Comparison of ENCODE assay signal across 42 cellular contexts in the genomic region with DNA sequence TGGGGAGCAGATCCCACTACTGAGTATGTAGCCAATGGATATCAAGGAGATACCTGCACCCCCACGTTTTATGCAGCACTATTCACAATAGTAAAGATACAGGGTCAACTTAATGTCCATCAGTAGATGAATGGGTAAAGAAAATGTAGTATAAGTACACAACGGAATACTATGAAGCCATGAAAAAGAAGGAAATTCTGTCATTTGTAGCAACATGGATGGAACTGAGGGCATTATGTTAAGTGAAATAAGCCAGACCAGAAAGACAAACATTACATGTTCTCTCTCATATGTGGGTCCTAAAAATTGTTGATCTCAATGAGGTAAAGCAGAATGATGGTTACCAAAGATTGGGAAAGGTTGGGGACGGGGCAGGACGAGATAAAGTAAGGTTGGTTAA. TPM values are rescaled to one million over a fixed set of nuclear protein-coding genes. Genes with fewer than 3 reads are reported as not detected.
"Had no signal": no experiment of that assay in that cellular context is flagged by ENCODE, and none has a peak within 500 bp of the region (broad histone marks: within the 10 kb centered on the region; RNA-seq: fewer than 3 reads in every experiment).

No MANE protein-coding gene starts in this region.

- H3K27ac ChIP-seq: ascending aorta, body of pancreas, brain microvascular endothelial cell, breast epithelium, cardiac muscle cell had no signal

- H3K4me3 Mint-ChIP-seq: activated naive CD4-positive, alpha-beta T cell treated with anti-CD3 and anti-CD28 coated beads for 36 hours; activated naive CD4-positive, alpha-beta T cell treated with anti-CD3 and anti-CD28 coated beads, Interleukin-2, amount 10 ng/mL, durations not matched to agents 7 days and 5 days; activated naive CD4-positive, alpha-beta T cell treated with anti-CD3 and anti-CD28 coated beads, Interleukin-2, amount 50 U/mL, for 24 hours; activated naive CD8-positive, alpha-beta T cell; activated naive CD8-positive, alpha-beta T cell treated with anti-CD3 and anti-CD28 coated beads, Interleukin-2, amount 50 U/mL, for 24 hours; activated T-cell treated with anti-CD3 and anti-CD28 coated beads, Interleukin-2, amount 50 U/mL, for 24 hours; activated T-cell treated with anti-CD3 and anti-CD28 coated beads, Interleukin-2, amount 50 U/mL, for 4 hours; activated T-cell treated with anti-CD3 and anti-CD28 coated beads, Interleukin-2, amount 50 U/mL, for 72 hours; activated T-helper 1 cell treated with anti-CD3 and anti-CD28 coated beads, Interleukin-12 subunit alpha, Interleukin-12 subunit beta, Interleukin-2, Interleukin-4 antibody, amounts not matched to agents 30 ng/mL and 10 ng/mL and 1 ng/mL, durations not matched to agents 14 hours and 24 hours and 36 hours; activated T-helper 17 cell treated with anti-CD3 and anti-CD28 coated beads, Interleukin-2, amount 50 U/mL, for 72 hours; brain; central memory CD8-positive, alpha-beta T cell had no signal

- H3K9me3 ChIP-seq: ascending aorta, body of pancreas, breast epithelium had no signal

- H3K27ac Mint-ChIP-seq: activated naive CD4-positive, alpha-beta T cell treated with anti-CD3 and anti-CD28 coated beads for 36 hours; activated naive CD4-positive, alpha-beta T cell treated with anti-CD3 and anti-CD28 coated beads, Interleukin-2, amount 10 ng/mL, durations not matched to agents 7 days and 5 days; activated naive CD4-positive, alpha-beta T cell treated with anti-CD3 and anti-CD28 coated beads, Interleukin-2, amount 50 U/mL, for 24 hours; activated naive CD4-positive, alpha-beta T cell treated with anti-CD3 and anti-CD28 coated beads, Interleukin-2, amount 50 U/mL, for 72 hours; activated naive CD8-positive, alpha-beta T cell; activated naive CD8-positive, alpha-beta T cell treated with anti-CD3 and anti-CD28 coated beads, Interleukin-2, amount 50 U/mL, for 24 hours; activated T-cell treated with anti-CD3 and anti-CD28 coated beads, Interleukin-2, amount 50 U/mL, for 24 hours; activated T-cell treated with anti-CD3 and anti-CD28 coated beads, Interleukin-2, amount 50 U/mL, for 72 hours; activated T-helper 1 cell treated with anti-CD3 and anti-CD28 coated beads, Interleukin-12 subunit alpha, Interleukin-12 subunit beta, Interleukin-2, Interleukin-4 antibody, amounts not matched to agents 30 ng/mL and 10 ng/mL and 1 ng/mL, durations not matched to agents 14 hours and 24 hours and 36 hours; activated T-helper 17 cell treated with anti-CD3 and anti-CD28 coated beads, Interleukin-2, amount 50 U/mL, for 72 hours; activated T-helper 2 cell treated with anti-CD3 and anti-CD28 coated beads, Interferon-gamma antibody, Interleukin-2, Interleukin-4, amounts not matched to agents 10 μg/mL and 5 μg/mL and 100 μg/mL, durations not matched to agents 14 hours and 24 hours and 36 hours; brain had no signal

- DNase-seq: activated effector memory CD4-positive, alpha-beta T cell treated with anti-CD3 and anti-CD28 coated beads, Interleukin-2, amount 50 U/mL, for 16 hours; activated effector memory CD4-positive, alpha-beta T cell treated with Interleukin-2 at 50 U/mL for 16 hours; activated gamma-delta T cell; activated gamma-delta T cell treated with Interleukin-2 at 50 U/mL for 16 hours; activated naive CD4-positive, alpha-beta T cell; activated naive CD4-positive, alpha-beta T cell treated with anti-CD3 and anti-CD28 coated beads for 36 hours; activated naive CD4-positive, alpha-beta T cell treated with anti-CD3 and anti-CD28 coated beads, Interleukin-2, amount 10 ng/mL, durations not matched to agents 7 days and 5 days; activated naive CD4-positive, alpha-beta T cell treated with anti-CD3 and anti-CD28 coated beads, Interleukin-2, amount 50 U/mL, for 16 hours; activated naive CD4-positive, alpha-beta T cell treated with Interleukin-2 at 50 U/mL for 16 hours; activated naive CD8-positive, alpha-beta T cell treated with anti-CD3 and anti-CD28 coated beads, Interleukin-2, amount 50 U/mL, for 24 hours; activated T-cell treated with anti-CD3 and anti-CD28 coated beads, Interleukin-2, amount 50 U/mL, for 1 hour; activated T-cell treated with anti-CD3 and anti-CD28 coated beads, Interleukin-2, amount 50 U/mL, for 24 hours; activated T-cell treated with anti-CD3 and anti-CD28 coated beads, Interleukin-2, amount 50 U/mL, for 4 hours; activated T-cell treated with anti-CD3 and anti-CD28 coated beads, Interleukin-2, amount 50 U/mL, for 48 hours; activated T-cell treated with anti-CD3 and anti-CD28 coated beads, Interleukin-2, amount 50 U/mL, for 72 hours; amniotic stem cell; amygdala; anterior cingulate cortex; aorta; body of pancreas; brain microvascular endothelial cell; caudate nucleus; central memory CD4-positive, alpha-beta T cell; cerebellar nuclear complex had no signal

- H3K27me3 ChIP-seq: ascending aorta, body of pancreas, brain microvascular endothelial cell, breast epithelium, cardiac muscle cell had no signal

- FAIRE-seq: astrocyte, bronchial epithelial cell, colon had no signal

- ATAC-seq: activated naive CD4-positive, alpha-beta T cell treated with anti-CD3 and anti-CD28 coated beads, Interleukin-2, amount 50 U/mL, for 72 hours; activated naive CD8-positive, alpha-beta T cell treated with anti-CD3 and anti-CD28 coated beads, Interleukin-2, amount 50 U/mL, for 24 hours; activated T-cell treated with anti-CD3 and anti-CD28 coated beads, Interleukin-2, amount 50 U/mL, for 4 hours; activated T-cell treated with anti-CD3 and anti-CD28 coated beads, Interleukin-2, amount 50 U/mL, for 72 hours; activated T-helper 17 cell treated with anti-CD3 and anti-CD28 coated beads, Interleukin-2, amount 50 U/mL, for 72 hours; body of pancreas had no signal

- H3K4me1 ChIP-seq: ascending aorta, body of pancreas, breast epithelium had no signal

- H3K9me3 Mint-ChIP-seq: activated naive CD4-positive, alpha-beta T cell treated with anti-CD3 and anti-CD28 coated beads, Interleukin-2, amount 10 ng/mL, durations not matched to agents 7 days and 5 days; activated naive CD4-positive, alpha-beta T cell treated with anti-CD3 and anti-CD28 coated beads, Interleukin-2, amount 50 U/mL, for 72 hours; activated T-cell treated with anti-CD3 and anti-CD28 coated beads, Interleukin-2, amount 50 U/mL, for 4 hours; activated T-helper 2 cell treated with anti-CD3 and anti-CD28 coated beads, Interferon-gamma antibody, Interleukin-2, Interleukin-4, amounts not matched to agents 10 μg/mL and 5 μg/mL and 100 μg/mL, durations not matched to agents 14 hours and 24 hours and 36 hours; central memory CD8-positive, alpha-beta T cell had no signal

- H3K27me3 Mint-ChIP-seq: activated naive CD4-positive, alpha-beta T cell treated with anti-CD3 and anti-CD28 coated beads, Interleukin-2, amount 10 ng/mL, durations not matched to agents 7 days and 5 days; activated naive CD4-positive, alpha-beta T cell treated with anti-CD3 and anti-CD28 coated beads, Interleukin-2, amount 50 U/mL, for 24 hours; activated naive CD8-positive, alpha-beta T cell; activated naive CD8-positive, alpha-beta T cell treated with anti-CD3 and anti-CD28 coated beads, Interleukin-2, amount 50 U/mL, for 24 hours; activated T-cell treated with anti-CD3 and anti-CD28 coated beads, Interleukin-2, amount 50 U/mL, for 24 hours; activated T-helper 17 cell treated with anti-CD3 and anti-CD28 coated beads, Interleukin-2, amount 50 U/mL, for 72 hours; brain; central memory CD8-positive, alpha-beta T cell had no signal

- H3K36me3 Mint-ChIP-seq: activated naive CD4-positive, alpha-beta T cell treated with anti-CD3 and anti-CD28 coated beads, Interleukin-2, amount 10 ng/mL, durations not matched to agents 7 days and 5 days; activated naive CD4-positive, alpha-beta T cell treated with anti-CD3 and anti-CD28 coated beads, Interleukin-2, amount 50 U/mL, for 72 hours had no signal

- H3K4me3 ChIP-seq: ascending aorta, body of pancreas, breast epithelium, cardiac muscle cell had no signal

- H3K36me3 ChIP-seq: ascending aorta, brain microvascular endothelial cell, breast epithelium, cardiac muscle cell had no signal

- H3K4me1 Mint-ChIP-seq: activated naive CD4-positive, alpha-beta T cell treated with anti-CD3 and anti-CD28 coated beads, Interleukin-2, amount 10 ng/mL, durations not matched to agents 7 days and 5 days; activated naive CD4-positive, alpha-beta T cell treated with anti-CD3 and anti-CD28 coated beads, Interleukin-2, amount 50 U/mL, for 24 hours; activated naive CD8-positive, alpha-beta T cell treated with anti-CD3 and anti-CD28 coated beads, Interleukin-2, amount 50 U/mL, for 24 hours; activated T-helper 17 cell treated with anti-CD3 and anti-CD28 coated beads, Interleukin-2, amount 50 U/mL, for 72 hours; brain; central memory CD8-positive, alpha-beta T cell had no signal

RNA-seq across cellular contexts. Expression of gene PP2D1, which starts 14.6 kb away (rescaled TPM):
- total RNA-seq: activated naive CD4-positive, alpha-beta T cell treated with anti-CD3 and anti-CD28 coated beads for 36 hours; activated naive CD4-positive, alpha-beta T cell treated with anti-CD3 and anti-CD28 coated beads, Interleukin-2, amount 50 U/mL, for 72 hours; activated T-cell treated with anti-CD3 and anti-CD28 coated beads, Interleukin-2, amount 50 U/mL, for 4 hours; activated T-cell treated with anti-CD3 and anti-CD28 coated beads, Interleukin-2, amount 50 U/mL, for 72 hours; activated T-helper 1 cell treated with anti-CD3 and anti-CD28 coated beads, Interleukin-12 subunit alpha, Interleukin-12 subunit beta, Interleukin-2, Interleukin-4 antibody, amounts not matched to agents 30 ng/mL and 10 ng/mL and 1 ng/mL, durations not matched to agents 14 hours and 24 hours and 36 hours; activated T-helper 17 cell treated with anti-CD3 and anti-CD28 coated beads, Interleukin-2, amount 50 U/mL, for 72 hours; activated T-helper 2 cell treated with anti-CD3 and anti-CD28 coated beads, Interferon-gamma antibody, Interleukin-2, Interleukin-4, amounts not matched to agents 10 μg/mL and 5 μg/mL and 100 μg/mL, durations not matched to agents 14 hours and 24 hours and 36 hours; aorta; ascending aorta; astrocyte; body of pancreas; breast epithelium; bronchial epithelial cell; cardiac muscle cell; cardiac septum; cerebellum; chondrocyte had no signal
- polyA plus RNA-seq: adipose tissue, aorta had no signal
